In genomic region chr15:75367913-75368688, GRCh38 we compare ENCODE assay signal across 1 cellular context.
A peak's percentile ranks its signal among the peaks of the same experiment; 100 is the strongest.
TF ChIP-seq lines count a peak whose summit lies in the region.

MAN2C1 (minus strand) TSS chr15:75368607; CDS start chr15:75368583, 24 bp downstream.

TF ChIP-seq in A549, 52 proteins besides CTCF, POLR2A, EP300 and RAD21 (continued from another document):
- no peak for TF ChIP-seq HES2 (IDR thresholded peaks at IDR 0.05)
- TF ChIP-seq JUNB (IDR thresholded peaks at IDR 0.05) = no peak
- no peak for TF ChIP-seq FOXS1 (CRISPR knock-in tag; IDR thresholded peaks at IDR 0.05)
- no peak for TF ChIP-seq CHD4 (IDR thresholded peaks at IDR 0.05; ENCODE audit: borderline replicate concordance)
- peak; percentile 86 for TF ChIP-seq MYC (IDR thresholded peaks at IDR 0.05; ENCODE audit: borderline replicate concordance, low read length)
- peak; percentile 92; the same call in 1 of the 2 replicates for TF ChIP-seq HMGXB4 (CRISPR knock-in tag; IDR thresholded peaks at IDR 0.05; ENCODE audit: borderline replicate concordance)
- no peak for TF ChIP-seq ZSCAN20 (CRISPR knock-in tag; IDR thresholded peaks at IDR 0.05)
- no peak for TF ChIP-seq KDM1A (IDR thresholded peaks at IDR 0.05; ENCODE audit: low read depth)
- peak; percentile 33; the same call in 1 of the 2 replicates for TF ChIP-seq ZC3H11A (IDR thresholded peaks at IDR 0.05)
- TF ChIP-seq CBX8 (IDR thresholded peaks at IDR 0.05) = no peak
- 0 out of 2 replicates have a peak, but pooled peaks have one; percentile 32 for TF ChIP-seq ATOH8 (CRISPR knock-in tag; IDR thresholded peaks at IDR 0.05; ENCODE audit: low read depth)
- TF ChIP-seq USF2 (IDR thresholded peaks at IDR 0.05) = 0 out of 2 replicates have a peak, but pooled peaks have one; percentile 0
- TF ChIP-seq GATA3 (IDR thresholded peaks at IDR 0.05; ENCODE audit: borderline replicate concordance) = peak; percentile 43; the same call in 1 of the 2 replicates
- no peak for TF ChIP-seq EHF (CRISPR knock-in tag; IDR thresholded peaks at IDR 0.05)
- no peak for TF ChIP-seq EHMT2 (IDR thresholded peaks at IDR 0.05; ENCODE audit: low read depth)
- peak; percentile 84 for TF ChIP-seq MAX (IDR thresholded peaks at IDR 0.05)
- TF ChIP-seq E2F6 (IDR thresholded peaks at IDR 0.05; ENCODE audit: borderline replicate concordance, low read depth) = peak; percentile 58; the same call in 1 of the 2 replicates
- TF ChIP-seq REST (IDR thresholded peaks at IDR 0.05) = peak; percentile 51; the same call in 1 of the 2 replicates
- no peak for TF ChIP-seq BHLHE40 (IDR thresholded peaks at IDR 0.05; ENCODE audit: low read depth, low read length)
